In the genomic region with DNA sequence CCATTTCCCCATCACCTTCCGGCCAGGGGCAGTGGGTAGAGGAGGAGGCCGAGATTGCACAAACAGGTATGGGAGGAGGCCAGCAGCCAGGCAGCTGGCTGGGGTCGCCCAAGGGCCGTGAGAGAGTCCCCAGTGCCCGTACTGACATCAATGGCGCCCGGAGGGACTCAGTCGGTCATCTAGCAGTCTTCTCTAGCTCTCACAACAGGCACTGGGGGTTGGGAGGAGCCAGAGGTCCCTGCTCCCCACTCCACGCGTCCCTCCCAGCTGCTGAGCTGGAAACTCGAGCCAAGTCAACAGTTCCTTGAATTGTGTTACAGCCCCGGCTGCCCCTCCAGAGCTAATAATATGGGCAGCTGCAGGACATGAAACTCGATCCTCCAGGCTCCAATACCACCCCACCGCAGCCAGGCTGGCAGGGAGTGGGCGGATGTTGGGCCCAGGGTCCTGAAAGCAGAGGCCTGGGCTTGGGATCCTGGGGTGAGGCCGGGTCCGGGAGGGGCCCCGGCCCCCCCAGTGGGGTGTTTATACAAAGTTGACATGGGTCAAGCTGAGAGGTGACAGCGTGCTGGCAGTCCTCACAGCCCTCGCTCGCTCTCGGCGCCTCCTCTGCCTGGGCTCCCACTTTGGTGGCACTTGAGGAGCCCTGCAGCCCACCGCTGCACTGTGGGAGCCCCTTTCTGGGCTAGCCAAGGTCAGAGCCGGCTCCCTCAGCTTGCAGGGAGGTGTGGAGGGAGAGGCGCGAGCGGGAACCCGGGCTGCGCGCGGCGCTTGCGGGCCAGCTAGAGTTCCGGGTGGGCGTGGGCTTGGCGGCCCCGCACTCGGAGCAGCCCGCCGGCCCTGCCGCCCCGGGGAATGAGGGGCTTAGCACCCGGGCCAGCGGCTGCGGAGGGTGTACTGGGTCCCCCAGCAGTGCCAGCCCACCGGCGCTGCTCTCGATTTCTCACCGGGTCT, we compare ENCODE assay signal across 8 cellular contexts. TPM values are rescaled to one million over a fixed set of nuclear protein-coding genes. Genes with fewer than 3 reads are reported as not detected.
DNase-seq lines count a peak whose midpoint lies in the region; ATAC-seq and TF ChIP-seq lines count a peak whose summit lies in the region.
"Not testable (repeated sequence)": the region's sequence is repeated elsewhere in the genome, so short reads cannot be mapped to it uniquely, and the experiment has no call there.

No MANE protein-coding gene starts in this region.

- H3K4me1 ChIP-seq in BLaER1 = peaks cover 95% of the 10 kb centered on the region
- H3K4me1 ChIP-seq in duodenal mucosa (ENCODE audit: control insufficient read depth in 1 of 2, insufficient read depth in 2 of 2, low read length in 2 of 2) = peaks cover 37 to 50% of the 10 kb centered on the region in 2 donors
- peaks cover 0 to 67% of the 10 kb centered on the region in 2 donors for H3K4me1 ChIP-seq in right atrium auricular region
- peaks cover 50 to 68% of the 10 kb centered on the region in 2 donors for H3K4me1 ChIP-seq in naive thymus-derived CD4-positive, alpha-beta T cell (ENCODE audit: control insufficient read depth in 2 of 2, insufficient read depth in 2 of 2, low read length in 2 of 2)
- peaks cover 61% of the 10 kb centered on the region for H3K4me1 ChIP-seq in skeletal muscle satellite cell (ENCODE audit: control insufficient read depth, insufficient read depth, low read length)

- H3K27ac ChIP-seq in BLaER1 (peak overlapping the region; percentile 78), duodenal mucosa (ENCODE audit: low read depth, low read length) (peak overlapping the region; percentile 32), right atrium auricular region (peak overlapping the region; percentile 79 to 84)
- H3K27ac ChIP-seq in naive thymus-derived CD4-positive, alpha-beta T cell (ENCODE audit: low read depth, low read length) = not testable (repeated sequence)

- CTCF ChIA-PET in naive thymus-derived CD4-positive, alpha-beta T cell (lab: Charles Lee) = interaction anchor here (1.2 to 3.4 kb wide), 4 partner anchors 28 to 78 kb away, joined by 3 to 23 read pairs (median 4); no protein-coding TSS in a partner anchor

- H3K4me1 Mint-ChIP-seq in activated naive CD8-positive, alpha-beta T cell (ENCODE audit: low read depth) = peaks cover 73% of the 10 kb centered on the region
- H3K4me1 Mint-ChIP-seq in naive thymus-derived CD4-positive, alpha-beta T cell = peaks cover 49 to 85% (median 73%) of the 10 kb centered on the region in 7 donors

- not testable (repeated sequence) for H3K4me3 ChIP-seq in BLaER1; duodenal mucosa (ENCODE audit: low read depth in 1 of 2, low read length in 2 of 2); naive thymus-derived CD4-positive, alpha-beta T cell (ENCODE audit: low read length)
- H3K4me3 ChIP-seq in right atrium auricular region = peak overlapping the region in 1 of 2 donors; percentile 27
- peak overlapping the region; percentile 36 for H3K4me3 ChIP-seq in skeletal muscle satellite cell (ENCODE audit: low read length)

- not testable (repeated sequence) for H3K9me3 Mint-ChIP-seq in activated naive CD8-positive, alpha-beta T cell (ENCODE audit: low read depth); naive thymus-derived CD4-positive, alpha-beta T cell

- not testable (repeated sequence) for H3K27me3 ChIP-seq in BLaER1; duodenal mucosa (ENCODE audit: control insufficient read depth in 1 of 2, insufficient read depth in 2 of 2, low read length in 2 of 2); right atrium auricular region; naive thymus-derived CD4-positive, alpha-beta T cell (ENCODE audit: control insufficient read depth in 2 of 2, insufficient read depth in 2 of 2, low read length in 2 of 2); skeletal muscle satellite cell (ENCODE audit: control insufficient read depth, insufficient read depth, low read length)

- H4K20me1 ChIP-seq in BLaER1 = not testable (repeated sequence)

- not testable (repeated sequence) for H3K4me3 Mint-ChIP-seq in activated naive CD8-positive, alpha-beta T cell
- peak overlapping the region in 3 of 10 donors; percentile 9 to 48 (median 45) for H3K4me3 Mint-ChIP-seq in naive thymus-derived CD4-positive, alpha-beta T cell

- DNase-seq in NCI-H1092 treated with DMSO at 0.1 percent for 48 hours (lab: John Stamatoyannopoulos, UW) = peak; percentile 94
- peak; percentile 93 for DNase-seq in NCI-H748 (lab: John Stamatoyannopoulos, UW; ENCODE audit: unreplicated experiment)
- peak; percentile 78 for DNase-seq in right atrium auricular region (ENCODE audit: low spot score)
- DNase-seq in naive thymus-derived CD4-positive, alpha-beta T cell = not testable (repeated sequence)

- H3K27me3 Mint-ChIP-seq in activated naive CD8-positive, alpha-beta T cell; naive thymus-derived CD4-positive, alpha-beta T cell: not testable (repeated sequence)

- POLR2A ChIA-PET in naive thymus-derived CD4-positive, alpha-beta T cell (lab: Charles Lee) = interaction anchor here (1.2 to 7.3 kb wide), 13 partner anchors 9 to 237 kb away, joined by 3 to 86 read pairs (median 6); partner anchors contain the start of genes ANAPC16, ASCC1, DDIT4 and SPOCK2

- ATAC-seq in naive thymus-derived CD4-positive, alpha-beta T cell = not testable (repeated sequence)

- intact Hi-C loops in naive thymus-derived CD4-positive, alpha-beta T cell (cut with micrococcal nuclease) = loop anchor here (1.0 to 2.0 kb wide), 4 partner anchors 52 to 199 kb away; partner anchors contain the start of gene DDIT4 (in 2 of the 2)

- TF ChIP-seq CTCF in right atrium auricular region (IDR thresholded peaks at IDR 0.05) = not testable (repeated sequence)

- H3K36me3 ChIP-seq in BLaER1; duodenal mucosa (ENCODE audit: control insufficient read depth in 1 of 2, insufficient read depth in 2 of 2, low read length in 2 of 2); right atrium auricular region; naive thymus-derived CD4-positive, alpha-beta T cell (ENCODE audit: control insufficient read depth in 2 of 3, insufficient read depth in 3 of 3, low read length in 3 of 3); skeletal muscle satellite cell (ENCODE audit: insufficient read depth, low read length): not testable (repeated sequence)

- H3K9me3 ChIP-seq in BLaER1; duodenal mucosa (ENCODE audit: control insufficient read depth in 1 of 2, low read length in 2 of 2); right atrium auricular region; naive thymus-derived CD4-positive, alpha-beta T cell (ENCODE audit: control insufficient read depth in 2 of 3, low read length in 3 of 3); skeletal muscle satellite cell (replicated peaks; ENCODE audit: low read length): not testable (repeated sequence)

- peak overlapping the region; percentile 81 for H3K4me2 ChIP-seq in BLaER1
- H3K4me2 ChIP-seq in skeletal muscle satellite cell (ENCODE audit: low read length) = peak overlapping the region; percentile 63

- H3K27ac Mint-ChIP-seq in activated naive CD8-positive, alpha-beta T cell = peak overlapping the region; percentile 41
- H3K27ac Mint-ChIP-seq in naive thymus-derived CD4-positive, alpha-beta T cell = peak overlapping the region in 6 of 9 donors; percentile 8 to 98 (median 70)

- not testable (repeated sequence) for H3K36me3 Mint-ChIP-seq in activated naive CD8-positive, alpha-beta T cell
- peaks cover 0 to 10% (median 0%) of the 10 kb centered on the region in 5 donors for H3K36me3 Mint-ChIP-seq in naive thymus-derived CD4-positive, alpha-beta T cell

- H3K9ac ChIP-seq in BLaER1 (peak overlapping the region; percentile 43; the same call in 1 of the 2 replicates), skeletal muscle satellite cell (ENCODE audit: low read depth, low read length) (peak overlapping the region; percentile 57)
- not testable (repeated sequence) for H3K9ac ChIP-seq in duodenal mucosa (ENCODE audit: low read depth in 1 of 2, low read length in 2 of 2)

RNA-seq across cellular contexts. Expression of gene DNAJB12, which starts 29.2 kb away (rescaled TPM):
- 10 to 100 TPM; 24.5 to 36.8 TPM for total RNA-seq in right atrium auricular region
- total RNA-seq in naive thymus-derived CD4-positive, alpha-beta T cell = 10 to 100 TPM; 24.6 to 40.5 (median 36.2) TPM
- 10 to 100 TPM; 17.6 to 27.6 TPM for polyA plus RNA-seq in naive thymus-derived CD4-positive, alpha-beta T cell
- 24.1 and 25.6 TPM in 2 replicates for total RNA-seq in skeletal muscle satellite cell (2012; rRNA removed)

RNA-seq across cellular contexts. Expression of gene DDIT4, which starts 51.8 kb away (rescaled TPM):
- 100 to 1,000 TPM; 100 to 136 TPM for total RNA-seq in right atrium auricular region
- 100 to 1,000 TPM in 3 of 5 experiments, 10 to 100 TPM in 2; 25.4 to 335 (median 135) TPM for total RNA-seq in naive thymus-derived CD4-positive, alpha-beta T cell
- 100 to 1,000 TPM in 1 of 2 donors, 10 to 100 TPM in 1; 80.4 to 219 TPM for polyA plus RNA-seq in naive thymus-derived CD4-positive, alpha-beta T cell
- total RNA-seq in skeletal muscle satellite cell (2012; rRNA removed) = 391 and 412 TPM in 2 replicates
